Comparison of ENCODE assay signal across 14 cellular contexts in the genomic region with DNA sequence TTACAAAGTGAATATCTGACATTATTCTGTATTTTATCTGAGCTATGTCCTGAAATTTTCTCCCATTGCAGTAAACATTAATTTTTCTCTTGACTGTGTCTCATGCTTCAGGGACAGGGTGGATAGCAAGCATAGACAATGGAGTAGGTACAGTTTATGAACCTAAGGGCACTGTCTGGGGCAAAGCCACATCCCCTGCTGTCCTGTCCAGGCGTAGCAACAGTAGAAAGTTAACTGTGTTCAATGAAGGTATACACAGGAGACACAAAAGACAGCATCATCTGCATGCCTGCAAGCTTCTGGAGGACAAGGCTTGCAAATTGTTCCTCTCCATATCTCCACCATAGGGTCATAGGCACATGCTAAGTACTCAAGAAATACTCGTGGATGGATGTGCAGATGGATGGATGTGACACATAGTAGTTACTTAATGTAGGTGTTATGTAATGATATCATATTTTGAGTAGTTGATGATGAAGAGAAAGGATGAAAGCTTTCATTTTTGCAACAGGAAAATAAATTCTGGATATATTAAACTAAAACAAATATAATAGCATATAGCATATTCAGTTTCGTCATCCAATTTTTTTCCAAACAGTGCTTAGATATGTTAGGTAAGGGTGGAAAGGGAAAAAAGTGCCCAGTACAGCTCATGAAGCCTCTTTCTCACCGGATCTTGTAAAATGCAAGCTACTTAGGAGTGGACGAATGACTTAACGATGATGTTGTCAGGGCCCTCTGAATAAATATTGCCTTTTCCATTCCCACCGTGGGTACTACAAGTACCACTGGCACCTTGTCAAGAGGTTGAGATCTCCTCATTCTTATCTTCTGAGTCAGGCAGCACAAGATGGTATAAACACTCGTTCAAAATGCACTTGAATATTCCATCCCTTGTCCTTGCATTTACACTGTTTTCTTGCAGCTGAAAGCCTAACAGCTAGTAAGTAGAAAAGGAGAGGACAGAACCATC. TPM values are rescaled to one million over a fixed set of nuclear protein-coding genes. Genes with fewer than 3 reads are reported as not detected.
A peak's percentile ranks its signal among the peaks of the same experiment; 100 is the strongest.
DNase-seq lines count a peak whose midpoint lies in the region; FAIRE-seq and TF ChIP-seq lines count a peak whose summit lies in the region.
"Had no signal": no experiment of that assay in that cellular context is flagged by ENCODE, and none has a peak within 500 bp of the region (broad histone marks: within the 10 kb centered on the region; RNA-seq: fewer than 3 reads in every experiment).

No MANE protein-coding gene starts in this region.

- H3K9me3 ChIP-seq in HAP-1, result no peaks in the 10 kb centered on the region
- H3K9me3 ChIP-seq: left ventricle myocardium inferior, pancreas had no signal

- H3K4me1 ChIP-seq in HAP-1, result peaks cover 5% of the 10 kb centered on the region
- H3K4me1 ChIP-seq: left ventricle myocardium inferior, pancreas had no signal

- in situ Hi-C loops in HAP-1 (cut with MboI; ENCODE audit: low sequenced_read_pairs), result no loop called here

- TF ChIP-seq CTCF in coronary artery (IDR thresholded peaks at IDR 0.05), result no peak

- no peak for FAIRE-seq in GM12891 (lab: Jason Lieb, UNC)
- FAIRE-seq: GM19239, pancreas had no signal

- peak overlapping the region; percentile 11 to 63 for H3K27ac ChIP-seq in coronary artery
- H3K27ac ChIP-seq: cardiac muscle cell, left ventricle myocardium inferior, pancreas had no signal

- H3K4me3 ChIP-seq in coronary artery (no peak overlapping the region), HAP-1 (no peak overlapping the region)
- H3K4me3 ChIP-seq: cardiac muscle cell, left ventricle myocardium inferior, pancreas had no signal

- peak; percentile 67 for DNase-seq in DMS53 (lab: John Stamatoyannopoulos, UW)
- DNase-seq in NCI-H226, result peak; percentile 95
- no peak for DNase-seq in coronary artery (ENCODE audit: low spot score)
- DNase-seq in myocyte (ENCODE audit: low read depth), result peak; percentile 69
- DNase-seq in HAP-1 (ENCODE audit: low spot score in 2 of 2), result no peak
- no peak for DNase-seq in GM12891 (ENCODE audit: insufficient read length, low spot score)
- no peak for DNase-seq in UCSD-AML1 (lab: John Stamatoyannopoulos, UW; ENCODE audit: unreplicated experiment)
- no peak for DNase-seq in DMS114 treated with DMSO at 0.1 percent for 48 hours (lab: John Stamatoyannopoulos, UW; ENCODE audit: unreplicated experiment)
- DNase-seq: left ventricle myocardium inferior; NCI-H1436; pancreas; stimulated activated CD4-positive, alpha-beta T cell treated with anti-CD3 and anti-CD28 coated beads, Interleukin-4, amount 100 ng/mL, for 1 hour had no signal

- no peak for TF ChIP-seq POLR2A in GM12891 (IDR thresholded peaks at IDR 0.05; ENCODE audit: low read depth, low read length)

- no peaks in the 10 kb centered on the region for H3K36me3 ChIP-seq in HAP-1 (replicated peaks)
- H3K36me3 ChIP-seq: cardiac muscle cell, left ventricle myocardium inferior, pancreas had no signal

- no peaks in the 10 kb centered on the region for H3K27me3 ChIP-seq in HAP-1 (ENCODE audit: low read depth)
- H3K27me3 ChIP-seq: cardiac muscle cell, pancreas had no signal

TF ChIP-seq in GM12891, 5 proteins besides CTCF, POLR2A, EP300 and RAD21:
- TF ChIP-seq SPI1 (IDR thresholded peaks at IDR 0.05; ENCODE audit: low read depth, low read length) (no peak), TAF1 (IDR thresholded peaks at IDR 0.05; ENCODE audit: low read depth, low read length) (no peak), POU2F2 (IDR thresholded peaks at IDR 0.05; ENCODE audit: low read depth, low read length) (no peak), PAX5 (IDR thresholded peaks at IDR 0.05; ENCODE audit: insufficient read depth, low read length, severe bottlenecking) (no peak), POLR2AphosphoS5 (IDR thresholded peaks at IDR 0.05; ENCODE audit: low read depth, low read length) (no peak)
TF ChIP-seq in GM12891: peak in this region for 0.

RNA-seq across cellular contexts. Expression of a gene that starts 19.9 kb away (rescaled TPM):
- total RNA-seq in myocyte, result 8.7 and 9.7 TPM in 2 replicates
- polyA plus RNA-seq in myocyte (2012), result 11.5 TPM
- 1.4 TPM for polyA plus RNA-seq in GM12891 (2012; ENCODE audit: low read depth, missing spikeins)

Comparison
In these comparisons a context has a peak if more than half of its experiments do, and no peak if none do; other contexts are left out.
1. DNase-seq: peak in DMS53 (single experiment), NCI-H226 (single experiment) and myocyte (single experiment); none in coronary artery (single experiment), HAP-1 (0 of 2), GM12891 (single experiment), UCSD-AML1 (single experiment) and DMS114 treated with DMSO at 0.1 percent for 48 hours (single experiment).